ENCODE assay signal across 10 cellular contexts in the genomic region with DNA sequence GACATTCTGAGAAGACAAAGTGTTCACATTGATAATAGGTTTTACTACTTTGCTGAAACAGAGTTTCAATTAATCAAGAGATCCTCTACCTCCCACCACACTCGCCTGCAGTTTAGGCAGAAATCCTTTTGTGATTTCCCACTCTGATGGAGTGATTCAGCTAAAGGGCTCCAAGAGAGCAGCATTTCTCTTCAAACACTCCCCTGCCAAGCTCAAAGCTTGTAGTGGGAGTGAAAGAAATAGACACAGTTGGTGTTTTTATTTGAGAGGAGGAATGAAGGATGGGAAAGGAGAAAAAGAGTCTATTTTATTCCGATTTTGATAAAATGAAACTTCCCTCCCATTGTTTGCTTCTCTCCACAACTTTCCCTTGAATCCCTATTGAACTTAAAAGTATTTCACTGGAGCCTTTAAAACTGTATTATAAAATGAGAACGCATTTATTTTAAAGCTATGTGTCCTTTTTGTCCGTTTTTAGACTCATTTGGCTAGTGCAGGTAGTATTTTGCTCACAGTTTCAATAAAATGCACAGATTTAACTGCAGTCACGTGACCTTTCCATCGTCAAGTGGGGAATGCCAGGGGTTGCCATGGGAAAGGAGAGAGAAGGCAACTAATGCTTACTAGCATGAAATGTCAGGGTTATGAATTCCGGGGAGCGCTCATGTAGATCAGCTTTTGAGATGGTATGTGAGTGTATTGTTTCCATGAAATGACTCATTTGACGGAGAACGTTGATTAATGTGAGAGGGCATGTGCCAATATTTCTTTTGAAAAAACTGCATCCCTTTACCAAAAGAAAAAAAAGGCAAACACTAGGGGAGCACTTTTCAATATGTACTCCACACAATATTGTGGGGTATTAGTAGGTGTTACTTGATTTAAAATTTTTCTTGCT. TPM values are rescaled to one million over a fixed set of nuclear protein-coding genes. Genes with fewer than 3 reads are reported as not detected.
DNase-seq lines count a peak whose midpoint lies in the region; ATAC-seq, FAIRE-seq and TF ChIP-seq lines count a peak whose summit lies in the region.
"Had no signal": no experiment of that assay in that cellular context is flagged by ENCODE, and none has a peak within 500 bp of the region (broad histone marks: within the 10 kb centered on the region; RNA-seq: fewer than 3 reads in every experiment).

No MANE protein-coding gene starts in this region.

- no peak overlapping the region for H2BK12ac ChIP-seq in trophoblast cell (ENCODE audit: low read length)

- no peak overlapping the region for H2AK5ac ChIP-seq in trophoblast cell (ENCODE audit: low read length)

- H3K79me2 ChIP-seq in PC-3 (ENCODE audit: low read length) (no peaks in the 10 kb centered on the region), trophoblast cell (ENCODE audit: control insufficient read depth, insufficient read depth, low read length, poor library complexity) (no peaks in the 10 kb centered on the region)

- H3K4me1 Mint-ChIP-seq in activated T-helper 17 cell treated with anti-CD3 and anti-CD28 coated beads, Interleukin-2, amount 50 U/mL, for 72 hours: no peaks in the 10 kb centered on the region
- H3K4me1 Mint-ChIP-seq: activated naive CD8-positive, alpha-beta T cell treated with anti-CD3 and anti-CD28 coated beads for 36 hours had no signal

- H4K8ac ChIP-seq in trophoblast cell (ENCODE audit: low read depth, low read length): no peak overlapping the region

- peaks cover 4% of the 10 kb centered on the region for H3K27me3 Mint-ChIP-seq in activated T-helper 17 cell treated with anti-CD3 and anti-CD28 coated beads, Interleukin-2, amount 50 U/mL, for 72 hours

- H3K4me3 ChIP-seq in PC-3 (ENCODE audit: low read length): no peak overlapping the region
- H3K4me3 ChIP-seq in pancreas: no peak overlapping the region
- no peak overlapping the region for H3K4me3 ChIP-seq in trophoblast cell (ENCODE audit: low read depth, low read length)

- H3K27me3 ChIP-seq in PC-3 (ENCODE audit: low read length): no peaks in the 10 kb centered on the region
- H3K27me3 ChIP-seq in pancreas: no peaks in the 10 kb centered on the region
- H3K27me3 ChIP-seq in trophoblast cell (ENCODE audit: insufficient read depth, low read length): no peaks in the 10 kb centered on the region
- H3K27me3 ChIP-seq: stomach had no signal

- H3K27ac Mint-ChIP-seq in activated T-helper 17 cell treated with anti-CD3 and anti-CD28 coated beads, Interleukin-2, amount 50 U/mL, for 72 hours: no peak overlapping the region
- H3K27ac Mint-ChIP-seq: activated naive CD8-positive, alpha-beta T cell treated with anti-CD3 and anti-CD28 coated beads for 36 hours had no signal

- no peak overlapping the region for H3K23ac ChIP-seq in trophoblast cell (ENCODE audit: low read length)

- no peaks in the 10 kb centered on the region for H3K9me2 ChIP-seq in PC-3 (replicated peaks; ENCODE audit: low read length)

- no peaks in the 10 kb centered on the region for H4K20me1 ChIP-seq in PC-3 (ENCODE audit: low read length)

- no peak overlapping the region for H4K12ac ChIP-seq in trophoblast cell (ENCODE audit: low read depth, low read length)

- no peak overlapping the region for H2BK5ac ChIP-seq in trophoblast cell (ENCODE audit: low read depth, low read length, poor library complexity)

- no peak overlapping the region for H2BK120ac ChIP-seq in trophoblast cell (ENCODE audit: insufficient read depth, low read length, poor library complexity)

- no peak overlapping the region for H3K4me2 ChIP-seq in PC-3 (ENCODE audit: low read length)
- H3K4me2 ChIP-seq in trophoblast cell (ENCODE audit: low read length): no peak overlapping the region

- no peak overlapping the region for H3K9ac ChIP-seq in PC-3 (ENCODE audit: low read length)
- no peak overlapping the region for H3K9ac ChIP-seq in trophoblast cell (ENCODE audit: low read length)

- POLR2A ChIA-PET in PC-3 (lab: Charles Lee; ENCODE audit: unreplicated experiment): no interaction called here

- no peak overlapping the region for H3K14ac ChIP-seq in trophoblast cell (ENCODE audit: low read length)

- H3K4me3 Mint-ChIP-seq in activated T-helper 17 cell treated with anti-CD3 and anti-CD28 coated beads, Interleukin-2, amount 50 U/mL, for 72 hours: no peak overlapping the region
- H3K4me3 Mint-ChIP-seq: activated naive CD8-positive, alpha-beta T cell treated with anti-CD3 and anti-CD28 coated beads for 36 hours had no signal

- no peaks in the 10 kb centered on the region for H3K36me3 ChIP-seq in PC-3 (ENCODE audit: low read depth, low read length)
- H3K36me3 ChIP-seq in pancreas: no peaks in the 10 kb centered on the region
- H3K36me3 ChIP-seq in trophoblast cell (ENCODE audit: control insufficient read depth in 1 of 2, insufficient read depth in 2 of 2, low read length in 2 of 2): no peaks in the 10 kb centered on the region
- H3K36me3 ChIP-seq: stomach had no signal

- H3K9me3 Mint-ChIP-seq in activated T-helper 17 cell treated with anti-CD3 and anti-CD28 coated beads, Interleukin-2, amount 50 U/mL, for 72 hours: no peaks in the 10 kb centered on the region
- H3K9me3 Mint-ChIP-seq: activated naive CD8-positive, alpha-beta T cell treated with anti-CD3 and anti-CD28 coated beads for 36 hours had no signal

- H3K4me1 ChIP-seq in PC-3 (ENCODE audit: insufficient read depth, low read length) (no peaks in the 10 kb centered on the region; the same call in 1 of the 2 replicates), pancreas (no peaks in the 10 kb centered on the region), trophoblast cell (ENCODE audit: control insufficient read depth in 1 of 2, insufficient read depth in 2 of 2, low read length in 2 of 2) (no peaks in the 10 kb centered on the region)

- H3K79me1 ChIP-seq in trophoblast cell (ENCODE audit: low read length): no peaks in the 10 kb centered on the region

- 28 to 36% methylated on average over 10 of the region's 10 CpGs for WGBS in pancreas, 2 donors
- 100% methylated on average over 1 of the region's 10 CpGs for WGBS in trophoblast cell (ENCODE audit: extremely low coverage, insufficient coverage, insufficient read length)

- H3K27ac ChIP-seq in PC-3 (ENCODE audit: low read length): no peak overlapping the region
- H3K27ac ChIP-seq in epithelial cell of prostate: no peak overlapping the region
- no peak overlapping the region for H3K27ac ChIP-seq in pancreas
- H3K27ac ChIP-seq in trophoblast cell (ENCODE audit: low read depth, low read length): no peak overlapping the region
- H3K27ac ChIP-seq: stomach had no signal

- H3K4ac ChIP-seq in trophoblast cell (ENCODE audit: low read depth, low read length): no peak overlapping the region

- H3F3A ChIP-seq in PC-3 (ENCODE audit: low read length, unreplicated experiment): no peaks in the 10 kb centered on the region

- no peak for FAIRE-seq in pancreas (lab: Jason Lieb, UNC)

- CTCF ChIA-PET in PC-3 (lab: Charles Lee): no interaction called here

- H3K18ac ChIP-seq in trophoblast cell (ENCODE audit: low read length): no peak overlapping the region

- H4K91ac ChIP-seq in trophoblast cell (ENCODE audit: low read depth, low read length): no peak overlapping the region

- no peaks in the 10 kb centered on the region for H3K36me3 Mint-ChIP-seq in activated T-helper 17 cell treated with anti-CD3 and anti-CD28 coated beads, Interleukin-2, amount 50 U/mL, for 72 hours (ENCODE audit: low read depth)
- H3K36me3 Mint-ChIP-seq: activated naive CD8-positive, alpha-beta T cell treated with anti-CD3 and anti-CD28 coated beads for 36 hours had no signal

- H3K9me3 ChIP-seq in PC-3 (ENCODE audit: low read length) (no peaks in the 10 kb centered on the region), pancreas (no peaks in the 10 kb centered on the region), trophoblast cell (ENCODE audit: insufficient read depth, low read depth, low read length) (no peaks in the 10 kb centered on the region)
- H3K9me3 ChIP-seq: stomach had no signal

- DNase-seq in EH (ENCODE audit: low read depth) (peak; percentile 64), PC-3 (peak; percentile 19), epithelial cell of prostate (ENCODE audit: low read depth, low spot score) (peak; percentile 56), pancreas (no peak), hepatic stellate cell (ENCODE audit: low spot score) (no peak), NCI-H187 treated with DMSO at 0.1 percent for 48 hours (lab: John Stamatoyannopoulos, UW) (no peak), trophoblast cell (no peak)
- DNase-seq: activated naive CD8-positive, alpha-beta T cell treated with anti-CD3 and anti-CD28 coated beads for 36 hours; stomach had no signal

- ATAC-seq in PC-3 (no peak), pancreas (peak in 3 of 4 donors; percentile 32 to 56 (median 41))
- ATAC-seq in activated T-helper 17 cell treated with anti-CD3 and anti-CD28 coated beads, Interleukin-2, amount 50 U/mL, for 72 hours (replicated peaks): no peak

- intact Hi-C loops in PC-3 (cut with micrococcal nuclease): no loop called here
- intact Hi-C loops in pancreas (cut with DNase I): no loop called here

- no peak overlapping the region for H2AFZ ChIP-seq in PC-3 (ENCODE audit: low read length)
- no peak overlapping the region for H2AFZ ChIP-seq in trophoblast cell (ENCODE audit: insufficient read depth, low read length, poor library complexity)

- no TSS peak for BruUV-seq in PC-3 (replicated peaks; lab: Mats Ljungman, UMichigan)

- TF ChIP-seq CTCF in PC-3 (conservative IDR thresholded peaks at IDR 0.05; ENCODE audit: low read depth, low read length) (no peak), pancreas (IDR thresholded peaks at IDR 0.05) (no peak)

RNA-seq across cellular contexts. Expression of a gene that starts 7.7 kb away (rescaled TPM):
- 5.5 and 9.4 TPM in 2 replicates for total RNA-seq in PC-3 (2014; rRNA removed)
- total RNA-seq in pancreas: 1 to 10 TPM; 2.4 to 7.7 (median 3.1) TPM
- 1 to 10 TPM; 2.8 to 4.0 TPM for polyA plus RNA-seq in pancreas
- total RNA-seq in activated T-helper 17 cell treated with anti-CD3 and anti-CD28 coated beads, Interleukin-2, amount 50 U/mL, for 72 hours: 10 to 100 TPM in 1 of 2 donors, 1 to 10 TPM in 1; 6.8 to 13.2 TPM
- 15.1 and 16.2 TPM in 2 replicates for polyA plus RNA-seq in trophoblast cell (2013)

Comparison
In these comparisons a context has a peak if more than half of its experiments do, and no peak if none do; other contexts are left out.
1. DNase-seq: peak in EH (single experiment), PC-3 (single experiment) and epithelial cell of prostate (single experiment); none in pancreas (0 of 6), hepatic stellate cell (single experiment), NCI-H187 treated with DMSO at 0.1 percent for 48 hours (single experiment) and trophoblast cell (0 of 2).
2. ATAC-seq: peak in pancreas (3 of 4); none in PC-3 (single experiment) and activated T-helper 17 cell treated with anti-CD3 and anti-CD28 coated beads, Interleukin-2, amount 50 U/mL, for 72 hours (single experiment).